ENCODE assay signal across 11 cellular contexts in the genomic region with DNA sequence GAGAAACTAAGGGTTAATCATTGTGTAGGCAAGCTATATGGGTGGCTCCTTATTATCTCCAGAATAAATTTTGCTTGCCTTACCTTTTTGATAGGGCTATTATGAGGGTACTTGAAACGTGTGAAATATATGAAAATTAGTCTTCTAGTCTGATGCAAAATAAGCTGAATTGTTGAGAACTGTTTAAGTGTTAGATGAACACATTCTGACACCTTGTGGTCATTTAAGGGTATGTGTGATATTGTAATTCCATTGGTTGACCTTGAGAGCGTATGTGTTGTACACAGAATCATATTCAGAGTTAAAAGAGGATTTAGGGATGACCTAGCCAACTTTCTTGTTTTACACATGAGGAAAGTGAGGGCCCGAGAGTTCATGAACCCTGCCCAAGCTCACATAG. TPM values are rescaled to one million over a fixed set of nuclear protein-coding genes. Genes with fewer than 3 reads are reported as not detected.
DNase-seq lines count a peak whose midpoint lies in the region; ATAC-seq and TF ChIP-seq lines count a peak whose summit lies in the region.
"Had no signal": no experiment of that assay in that cellular context is flagged by ENCODE, and none has a peak within 500 bp of the region (broad histone marks: within the 10 kb centered on the region; RNA-seq: fewer than 3 reads in every experiment).

No MANE protein-coding gene starts in this region.

- intact Hi-C loops in colonic mucosa (cut with DNase I): no loop called here
- intact Hi-C loops in psoas muscle (cut with DNase I): loop anchor here (2.0 to 5.0 kb wide), 2 partner anchors 608 kb away; no protein-coding TSS in a partner anchor

- TF ChIP-seq CTCF in NB4 (IDR thresholded peaks at IDR 0.05; ENCODE audit: low read depth, low read length): no peak
- peak; percentile 23 for TF ChIP-seq CTCF in colonic mucosa (IDR thresholded peaks at IDR 0.05)
- peak; percentile 23 for TF ChIP-seq CTCF in psoas muscle (IDR thresholded peaks at IDR 0.05)

- H3K4me3 ChIP-seq in NB4 (ENCODE audit: low read depth, low read length) (no peak overlapping the region), colonic mucosa (no peak overlapping the region), psoas muscle (no peak overlapping the region)
- H3K4me3 ChIP-seq: BLaER1 had no signal

- H3K4me1 ChIP-seq in colonic mucosa: no peaks in the 10 kb centered on the region
- H3K4me1 ChIP-seq in psoas muscle: no peaks in the 10 kb centered on the region
- H3K4me1 ChIP-seq: BLaER1 had no signal

- H3K27ac ChIP-seq in colonic mucosa (no peak overlapping the region), psoas muscle (no peak overlapping the region)
- H3K27ac ChIP-seq: BLaER1 had no signal

- TF ChIP-seq POLR2A in NB4 (IDR thresholded peaks at IDR 0.05; ENCODE audit: extremely low read depth, insufficient read length): no peak

- peak; percentile 5 for DNase-seq in NCI-H2227 (lab: John Stamatoyannopoulos, UW; ENCODE audit: unreplicated experiment)
- no peak for DNase-seq in NCI-H2227 treated with DMSO at 0.1 percent for 48 hours (lab: John Stamatoyannopoulos, UW)
- DNase-seq in NB4 (ENCODE audit: low read depth): peak; percentile 32
- DNase-seq in colonic mucosa: no peak
- DNase-seq in psoas muscle: no peak
- DNase-seq in NCI-H2081 treated with DMSO at 0.1 percent for 48 hours (lab: John Stamatoyannopoulos, UW): no peak
- DNase-seq in UCSD-AML1 (lab: John Stamatoyannopoulos, UW; ENCODE audit: unreplicated experiment): no peak
- DNase-seq: activated T-cell treated with anti-CD3 and anti-CD28 coated beads, Interleukin-2, amount 50 U/mL, for 24 hours; left cardiac atrium had no signal

- H3K36me3 ChIP-seq in colonic mucosa (no peaks in the 10 kb centered on the region), psoas muscle (ENCODE audit: insufficient read depth in 1 of 2, low read depth in 1 of 2) (no peaks in the 10 kb centered on the region)
- H3K36me3 ChIP-seq: BLaER1 had no signal

- no peak overlapping the region for H3K9ac ChIP-seq in colonic mucosa (ENCODE audit: low read depth in 2 of 2, low read length in 2 of 2)
- H3K9ac ChIP-seq: BLaER1 had no signal

- H3K9me3 ChIP-seq in colonic mucosa: no peaks in the 10 kb centered on the region
- H3K9me3 ChIP-seq in psoas muscle: no peaks in the 10 kb centered on the region
- H3K9me3 ChIP-seq: BLaER1 had no signal

- 16 to 38% (median 34%) methylated on average over 3 of the region's 3 CpGs for WGBS in psoas muscle, 3 donors

- H3K27me3 ChIP-seq in colonic mucosa: no peaks in the 10 kb centered on the region
- H3K27me3 ChIP-seq in psoas muscle (ENCODE audit: insufficient read depth in 3 of 3, low read length in 2 of 3): no peaks in the 10 kb centered on the region

- no peak for ATAC-seq in psoas muscle
- no peak for ATAC-seq in HG02642 (IDR thresholded peaks at IDR 0.05; ENCODE audit: poor library complexity, unreplicated experiment)

RNA-seq across cellular contexts. Expression of a gene that starts 44.6 kb away (rescaled TPM):
- total RNA-seq in colonic mucosa: 10 to 100 TPM; 12.1 to 27.3 TPM
- 10 to 100 TPM; 28.5 to 56.4 (median 35.2) TPM for total RNA-seq in psoas muscle
- under 1 TPM; 0.06 to 0.32 (median 0.18) TPM for polyA plus RNA-seq in psoas muscle

Comparison
In these comparisons a context has a peak if more than half of its experiments do, and no peak if none do; other contexts are left out.
1. DNase-seq: peak in NCI-H2227 (single experiment) and NB4 (single experiment); none in NCI-H2227 treated with DMSO at 0.1 percent for 48 hours (single experiment), colonic mucosa (single experiment), psoas muscle (0 of 2), NCI-H2081 treated with DMSO at 0.1 percent for 48 hours (single experiment) and UCSD-AML1 (single experiment).